Comparison of ENCODE assay signal across 9 cellular contexts in genomic region chr6:118808794-118809668, GRCh38.
DNase-seq lines count a peak whose midpoint lies in the region; ATAC-seq and TF ChIP-seq lines count a peak whose summit lies in the region.
"Had no signal": no experiment of that assay in that cellular context is flagged by ENCODE, and none has a peak within 500 bp of the region (broad histone marks: within the 10 kb centered on the region; RNA-seq: fewer than 3 reads in every experiment).

No MANE protein-coding gene starts in this region.

- H3K27ac ChIP-seq in vagina: no peak overlapping the region
- H3K27ac ChIP-seq: SK-N-MC had no signal

- H3K9me3 ChIP-seq in vagina: no peaks in the 10 kb centered on the region

- H3K4me3 Mint-ChIP-seq in activated CD4-positive, alpha-beta T cell treated with anti-CD3 and anti-CD28 coated beads, Interleukin-2, amount 10 ng/mL, durations not matched to agents 7 days and 5 days: no peak overlapping the region
- peak overlapping the region; percentile 72 for H3K4me3 Mint-ChIP-seq in T-helper 2 cell treated with Interferon-gamma antibody and Interleukin-4, amounts not matched to agents 5 μg/mL and 100 μg/mL, for 36 hours
- no peak overlapping the region for H3K4me3 Mint-ChIP-seq in stimulated activated naive B cell treated with anti-CD40 and anti-IgM and Interleukin-4, amounts not matched to agents 10 μg/mL and 1 μg/mL and 100 μg/mL, for 72 hours

- peak overlapping the region; percentile 91 for H3K27ac Mint-ChIP-seq in activated CD4-positive, alpha-beta T cell treated with anti-CD3 and anti-CD28 coated beads, Interleukin-2, amount 10 ng/mL, durations not matched to agents 7 days and 5 days
- H3K27ac Mint-ChIP-seq in T-helper 2 cell treated with Interferon-gamma antibody and Interleukin-4, amounts not matched to agents 5 μg/mL and 100 μg/mL, for 36 hours: peak overlapping the region; percentile 90
- peak overlapping the region; percentile 78 for H3K27ac Mint-ChIP-seq in stimulated activated naive B cell treated with anti-CD40 and anti-IgM and Interleukin-4, amounts not matched to agents 10 μg/mL and 1 μg/mL and 100 μg/mL, for 72 hours

- H3K36me3 ChIP-seq in vagina: no peaks in the 10 kb centered on the region

- POLR2A ChIA-PET in activated CD4-positive, alpha-beta T cell treated with anti-CD3 and anti-CD28 coated beads, Interleukin-2, amount 10 ng/mL, durations not matched to agents 7 days and 5 days (lab: Charles Lee): no interaction called here

- no peaks in the 10 kb centered on the region for H3K27me3 ChIP-seq in vagina

- no peak for TF ChIP-seq POLR2A in vagina (IDR thresholded peaks at IDR 0.05)

- TF ChIP-seq CTCF in vagina (IDR thresholded peaks at IDR 0.05): no peak

- H3K4me1 ChIP-seq in vagina: no peaks in the 10 kb centered on the region

- CTCF ChIA-PET in activated CD4-positive, alpha-beta T cell treated with anti-CD3 and anti-CD28 coated beads, Interleukin-2, amount 10 ng/mL, durations not matched to agents 7 days and 5 days (lab: Charles Lee): interaction anchor here (0.6 to 2.1 kb wide), 12 partner anchors 9 to 244 kb away, joined by 3 to 19 read pairs (median 4); no protein-coding TSS in a partner anchor

- no peak overlapping the region for H3K4me3 ChIP-seq in vagina
- H3K4me3 ChIP-seq: SK-N-MC had no signal

- H3K9me3 Mint-ChIP-seq in activated CD4-positive, alpha-beta T cell treated with anti-CD3 and anti-CD28 coated beads, Interleukin-2, amount 10 ng/mL, durations not matched to agents 7 days and 5 days: peaks cover 15% of the 10 kb centered on the region
- H3K9me3 Mint-ChIP-seq in T-helper 2 cell treated with Interferon-gamma antibody and Interleukin-4, amounts not matched to agents 5 μg/mL and 100 μg/mL, for 36 hours: peaks cover 19% of the 10 kb centered on the region
- no peaks in the 10 kb centered on the region for H3K9me3 Mint-ChIP-seq in stimulated activated naive B cell treated with anti-CD40 and anti-IgM and Interleukin-4, amounts not matched to agents 10 μg/mL and 1 μg/mL and 100 μg/mL, for 72 hours

- H3K27me3 Mint-ChIP-seq in activated CD4-positive, alpha-beta T cell treated with anti-CD3 and anti-CD28 coated beads, Interleukin-2, amount 10 ng/mL, durations not matched to agents 7 days and 5 days: no peaks in the 10 kb centered on the region
- H3K27me3 Mint-ChIP-seq in T-helper 2 cell treated with Interferon-gamma antibody and Interleukin-4, amounts not matched to agents 5 μg/mL and 100 μg/mL, for 36 hours (ENCODE audit: low read depth): no peaks in the 10 kb centered on the region
- no peaks in the 10 kb centered on the region for H3K27me3 Mint-ChIP-seq in stimulated activated naive B cell treated with anti-CD40 and anti-IgM and Interleukin-4, amounts not matched to agents 10 μg/mL and 1 μg/mL and 100 μg/mL, for 72 hours

- peaks cover 30% of the 10 kb centered on the region for H3K36me3 Mint-ChIP-seq in activated CD4-positive, alpha-beta T cell treated with anti-CD3 and anti-CD28 coated beads, Interleukin-2, amount 10 ng/mL, durations not matched to agents 7 days and 5 days (ENCODE audit: low read depth)
- peaks cover 27% of the 10 kb centered on the region for H3K36me3 Mint-ChIP-seq in T-helper 2 cell treated with Interferon-gamma antibody and Interleukin-4, amounts not matched to agents 5 μg/mL and 100 μg/mL, for 36 hours (ENCODE audit: low read depth)
- H3K36me3 Mint-ChIP-seq in stimulated activated naive B cell treated with anti-CD40 and anti-IgM and Interleukin-4, amounts not matched to agents 10 μg/mL and 1 μg/mL and 100 μg/mL, for 72 hours: peaks cover 11% of the 10 kb centered on the region in 2 donors

- DNase-seq in activated CD4-positive, alpha-beta T cell treated with anti-CD3 and anti-CD28 coated beads, Interleukin-2, amount 10 ng/mL, durations not matched to agents 7 days and 5 days: no peak
- DNase-seq in activated CD4-positive, alpha-beta T cell treated with anti-CD3 and anti-CD28 coated beads, Interleukin-2, amount 50 U/mL, for 1 hour: no peak
- DNase-seq in T-helper 2 cell treated with Interferon-gamma antibody and Interleukin-4, amounts not matched to agents 5 μg/mL and 100 μg/mL, for 36 hours (ENCODE audit: low spot score): no peak
- DNase-seq in stimulated activated naive B cell treated with anti-CD40 and anti-IgM and Interleukin-4, amounts not matched to agents 10 μg/mL and 1 μg/mL and 100 μg/mL, for 72 hours: no peak
- DNase-seq in NCI-H2171 (lab: John Stamatoyannopoulos, UW) (no peak), vagina (ENCODE audit: extremely low spot score in 2 of 2) (no peak)

- intact Hi-C loops in vagina (cut with DNase I): no loop called here

- ATAC-seq in HG03045 (IDR thresholded peaks at IDR 0.05; ENCODE audit: unreplicated experiment) (peak; percentile 43), GM18867 (IDR thresholded peaks at IDR 0.05; ENCODE audit: unreplicated experiment) (no peak)
- ATAC-seq in stimulated activated naive B cell treated with anti-CD40 and anti-IgM and Interleukin-4, amounts not matched to agents 10 μg/mL and 1 μg/mL and 100 μg/mL, for 72 hours (replicated peaks): peak; percentile 77

- peaks cover 47% of the 10 kb centered on the region for H3K4me1 Mint-ChIP-seq in activated CD4-positive, alpha-beta T cell treated with anti-CD3 and anti-CD28 coated beads, Interleukin-2, amount 10 ng/mL, durations not matched to agents 7 days and 5 days
- peaks cover 47% of the 10 kb centered on the region for H3K4me1 Mint-ChIP-seq in T-helper 2 cell treated with Interferon-gamma antibody and Interleukin-4, amounts not matched to agents 5 μg/mL and 100 μg/mL, for 36 hours (ENCODE audit: low read depth)
- peaks cover 13 to 28% of the 10 kb centered on the region in 2 donors for H3K4me1 Mint-ChIP-seq in stimulated activated naive B cell treated with anti-CD40 and anti-IgM and Interleukin-4, amounts not matched to agents 10 μg/mL and 1 μg/mL and 100 μg/mL, for 72 hours
